1 cellular context compared by ENCODE assay signal in genomic region chr3:66819993-66820501, GRCh38.
TF ChIP-seq lines count a peak whose summit lies in the region.

No MANE protein-coding gene starts in this region.

TF ChIP-seq in HepG2, 621 proteins besides CTCF, POLR2A, EP300 and RAD21 (continued from another document):
- TF ChIP-seq FOXA3 (CRISPR knock-in tag; IDR thresholded peaks at IDR 0.05) = peak; percentile 13; the same call in 1 of the 2 replicates
- TF ChIP-seq ARID3A (IDR thresholded peaks at IDR 0.05; ENCODE audit: low read depth, low read length) = 0 out of 2 replicates have a peak, but pooled peaks have one; percentile 40
- TF ChIP-seq GATAD2A (CRISPR knock-in tag; IDR thresholded peaks at IDR 0.05) = 0 out of 2 replicates have a peak, but pooled peaks have one; percentile 20
- no peak for TF ChIP-seq ZNF616 (CRISPR knock-in tag; IDR thresholded peaks at IDR 0.05; ENCODE audit: low read depth)
- TF ChIP-seq ZNF407 (CRISPR knock-in tag; IDR thresholded peaks at IDR 0.05; ENCODE audit: not compliant biosample characterization) = no peak
- TF ChIP-seq SOX6 (IDR thresholded peaks at IDR 0.05) = no peak
- TF ChIP-seq SOX6 (CRISPR knock-in tag; IDR thresholded peaks at IDR 0.05) = peak; percentile 81
- no peak for TF ChIP-seq HNF1A (IDR thresholded peaks at IDR 0.05; ENCODE audit: low read depth)
- peak; percentile 28; the same call in 1 of the 2 replicates for TF ChIP-seq HNF1A (CRISPR knock-in tag; IDR thresholded peaks at IDR 0.05; ENCODE audit: borderline replicate concordance)
- peak; percentile 59; the same call in 1 of the 2 replicates for TF ChIP-seq ARID5B (CRISPR knock-in tag; IDR thresholded peaks at IDR 0.05)
- no peak for TF ChIP-seq SOX13 (IDR thresholded peaks at IDR 0.05)
- TF ChIP-seq SOX13 (CRISPR knock-in tag; conservative IDR thresholded peaks at IDR 0.05 in 1 of 2, IDR thresholded peaks at IDR 0.05 in 1 of 2) = peak in 1 of 2 experiments; percentile 79; a peak in 2 of 4 replicates
- no peak for TF ChIP-seq ZNF530 (CRISPR knock-in tag; IDR thresholded peaks at IDR 0.05; ENCODE audit: low read depth)
- TF ChIP-seq ZNF362 (CRISPR knock-in tag; IDR thresholded peaks at IDR 0.05; ENCODE audit: borderline replicate concordance) = peak; percentile 41; the same call in 1 of the 2 replicates
- no peak for TF ChIP-seq FOXA1 (IDR thresholded peaks at IDR 0.05)
- peak; percentile 29; the same call in 1 of the 2 replicates for TF ChIP-seq FOXA1 (CRISPR knock-in tag; IDR thresholded peaks at IDR 0.05)
- 0 out of 2 replicates have a peak, but pooled peaks have one; percentile 28 for TF ChIP-seq MED1 (CRISPR knock-in tag; IDR thresholded peaks at IDR 0.05)
- no peak for TF ChIP-seq ZNF280D (CRISPR knock-in tag; IDR thresholded peaks at IDR 0.05)
- TF ChIP-seq NFIB (CRISPR knock-in tag; IDR thresholded peaks at IDR 0.05; ENCODE audit: borderline replicate concordance) = no peak
- TF ChIP-seq NCOR1 (IDR thresholded peaks at IDR 0.05; ENCODE audit: borderline replicate concordance, low read length) = peak; percentile 51; the same call in 1 of the 2 replicates
- peak; percentile 82 for TF ChIP-seq NCOA2 (CRISPR knock-in tag; IDR thresholded peaks at IDR 0.05)
- no peak; the same call in 1 of the 2 replicates for TF ChIP-seq MIER3 (CRISPR knock-in tag; IDR thresholded peaks at IDR 0.05; ENCODE audit: borderline replicate concordance)
